ENCODE assay signal across 12 cellular contexts in the genomic region with DNA sequence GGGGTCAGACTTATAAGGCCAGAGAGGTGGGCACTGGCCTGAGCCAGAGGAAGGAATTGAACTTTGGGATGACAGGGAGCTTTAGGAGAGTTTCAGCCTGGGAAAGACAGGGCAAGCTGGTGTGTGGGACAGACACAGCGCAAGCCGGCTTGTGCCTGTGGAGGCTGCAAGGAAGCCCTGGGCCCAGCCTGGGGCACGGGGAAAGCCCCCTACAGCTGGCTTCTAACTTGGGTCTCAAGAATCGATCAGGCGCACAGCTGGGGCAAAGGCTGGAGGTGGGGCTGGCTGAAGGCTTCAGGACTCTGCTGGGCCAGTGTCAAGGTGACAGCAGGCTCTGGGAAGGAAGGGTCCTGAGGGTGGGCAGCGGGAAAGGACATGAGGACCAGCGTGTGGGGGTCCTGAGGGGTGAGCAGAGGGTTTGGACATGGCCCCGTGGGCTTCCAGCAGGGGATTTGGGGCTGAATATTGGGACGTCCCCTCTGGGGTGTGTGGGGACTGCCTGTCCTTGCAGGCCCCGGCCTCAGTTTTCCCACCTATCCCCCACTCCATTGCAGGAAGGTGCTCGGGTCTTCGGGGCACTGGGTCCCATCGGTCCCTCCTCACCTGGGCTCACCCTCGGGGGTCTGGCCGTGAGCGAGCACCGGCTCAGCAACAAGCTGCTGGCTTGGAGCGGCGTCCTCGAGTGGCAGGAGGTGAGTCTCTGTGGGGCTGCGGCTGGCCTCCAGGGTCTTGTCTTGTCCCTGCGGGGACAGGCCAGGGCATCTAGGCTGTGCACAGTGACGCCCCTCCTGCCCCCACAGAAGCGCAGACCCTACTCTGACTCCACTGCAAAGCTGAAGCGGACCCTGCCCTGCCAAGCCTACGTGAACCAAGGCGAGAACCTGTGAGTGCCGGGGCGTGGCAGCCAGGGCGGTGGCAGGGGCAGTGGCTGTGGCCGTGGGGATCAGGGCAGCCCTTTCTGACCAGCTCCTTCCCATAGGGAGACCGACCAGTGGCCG. TPM values are rescaled to one million over a fixed set of nuclear protein-coding genes. Genes with fewer than 3 reads are reported as not detected.
DNase-seq lines count a peak whose midpoint lies in the region; ATAC-seq, FAIRE-seq and TF ChIP-seq lines count a peak whose summit lies in the region.
"Had no signal": no experiment of that assay in that cellular context is flagged by ENCODE, and none has a peak within 500 bp of the region (broad histone marks: within the 10 kb centered on the region; RNA-seq: fewer than 3 reads in every experiment).

No MANE protein-coding gene starts in this region.

- H3K4me3 Mint-ChIP-seq in CD4-positive, alpha-beta T cell, result peak overlapping the region; percentile 76
- peak overlapping the region; percentile 3 for H3K4me3 Mint-ChIP-seq in central memory CD8-positive, alpha-beta T cell

- no peak overlapping the region for H3K4ac ChIP-seq in neuronal stem cell (ENCODE audit: low read length)

- no peak overlapping the region for H2BK15ac ChIP-seq in neuronal stem cell (ENCODE audit: low read length)

- no peak overlapping the region for H2BK120ac ChIP-seq in neuronal stem cell (ENCODE audit: low read depth, low read length)

- H3K36me3 ChIP-seq in H7 (replicated peaks; ENCODE audit: control insufficient read depth, insufficient read depth, low read length), result peaks cover 17% of the 10 kb centered on the region
- H3K36me3 ChIP-seq in neuronal stem cell (replicated peaks in 1 of 2; ENCODE audit: control insufficient read depth in 2 of 2, insufficient read depth in 2 of 2, low read length in 2 of 2), result peaks cover 59 to 84% of the 10 kb centered on the region in 2 donors
- peaks cover 2 to 32% of the 10 kb centered on the region in 2 donors for H3K36me3 ChIP-seq in prostate gland

- H3K4me1 ChIP-seq in neuronal stem cell (ENCODE audit: control insufficient read depth in 2 of 2, insufficient read depth in 1 of 2, low read depth in 1 of 2, low read length in 2 of 2) (peaks cover 11 to 17% of the 10 kb centered on the region in 2 donors), prostate gland (replicated peaks) (no peaks in the 10 kb centered on the region)

- peaks cover 23% of the 10 kb centered on the region for H3K4me1 Mint-ChIP-seq in CD4-positive, alpha-beta T cell (ENCODE audit: low read depth)
- H3K4me1 Mint-ChIP-seq in central memory CD8-positive, alpha-beta T cell, result peaks cover 25% of the 10 kb centered on the region

- POLR2A ChIA-PET in CD4-positive, alpha-beta T cell (lab: Charles Lee), result interaction anchor here (0.7 to 2.3 kb wide), 3 partner anchors 16 to 299 kb away, joined by 3 to 9 read pairs (median 3); a partner anchor contains a TSS

- no peak overlapping the region for H4K8ac ChIP-seq in neuronal stem cell (ENCODE audit: low read depth, low read length)

- peak overlapping the region; percentile 70 for H3K27ac Mint-ChIP-seq in CD4-positive, alpha-beta T cell
- H3K27ac Mint-ChIP-seq in central memory CD8-positive, alpha-beta T cell (ENCODE audit: low read depth), result no peak overlapping the region

- no peak for FAIRE-seq in HTR-8/SVneo (lab: Jason Lieb, UNC)

- no peak for DNase-seq in CD4-positive, alpha-beta T cell
- DNase-seq in H7 (peak; percentile 41), neuronal stem cell (ENCODE audit: low spot score) (no peak), prostate gland (ENCODE audit: low spot score) (no peak), HTR-8/SVneo (ENCODE audit: insufficient read length, low spot score) (no peak)
- DNase-seq in central memory CD8-positive, alpha-beta T cell (ENCODE audit: low spot score in 2 of 2), result no peak
- no peak for DNase-seq in activated CD4-positive, alpha-beta T cell treated with anti-CD3 and anti-CD28 coated beads, Interleukin-2, amount 50 U/mL, for 1 hour
- DNase-seq: activated CD4-positive, alpha-beta T cell treated with anti-CD3 and anti-CD28 coated beads for 4 hours; DMS53; SHP77 had no signal

- TF ChIP-seq POLR2A in prostate gland (IDR thresholded peaks at IDR 0.05), result no peak

- H3K27me3 ChIP-seq in CD4-positive, alpha-beta T cell (ENCODE audit: control insufficient read depth, insufficient read depth, low read length), result no peaks in the 10 kb centered on the region
- H3K27me3 ChIP-seq in H7 (ENCODE audit: control insufficient read depth, insufficient read depth, low read length) (no peaks in the 10 kb centered on the region), neuronal stem cell (ENCODE audit: control insufficient read depth in 3 of 3, insufficient read depth in 3 of 3, low read depth in 1 of 3, low read length in 3 of 3) (no peaks in the 10 kb centered on the region), prostate gland (replicated peaks; ENCODE audit: insufficient read depth) (no peaks in the 10 kb centered on the region)
- H3K27me3 ChIP-seq: adrenal gland had no signal

- H3K36me3 Mint-ChIP-seq in CD4-positive, alpha-beta T cell (ENCODE audit: low read depth), result peaks cover 29% of the 10 kb centered on the region
- peaks cover 21% of the 10 kb centered on the region for H3K36me3 Mint-ChIP-seq in central memory CD8-positive, alpha-beta T cell (ENCODE audit: insufficient read depth)

- peak overlapping the region; percentile 58 for H2BK5ac ChIP-seq in neuronal stem cell (ENCODE audit: low read length)

- peak overlapping the region; percentile 22 for H3K23ac ChIP-seq in neuronal stem cell (ENCODE audit: low read depth, low read length, poor library complexity)

- TF ChIP-seq CTCF in CD4-positive, alpha-beta T cell (IDR thresholded peaks at IDR 0.05), result no peak
- no peak for TF ChIP-seq CTCF in prostate gland (IDR thresholded peaks at IDR 0.05)

- H3K4me3 ChIP-seq in H7 (ENCODE audit: insufficient read depth, low read depth, low read length), result no peak overlapping the region
- no peak overlapping the region for H3K4me3 ChIP-seq in neuronal stem cell (ENCODE audit: low read length in 2 of 2)
- no peak overlapping the region for H3K4me3 ChIP-seq in prostate gland
- H3K4me3 ChIP-seq: adrenal gland had no signal

- H3K27ac ChIP-seq in CD4-positive, alpha-beta T cell (ENCODE audit: low read depth, low read length), result no peak overlapping the region
- no peak overlapping the region for H3K27ac ChIP-seq in neuronal stem cell (replicated peaks; ENCODE audit: low read length)
- peak overlapping the region in 1 of 2 donors; percentile 40 for H3K27ac ChIP-seq in prostate gland

- no peaks in the 10 kb centered on the region for H3K9me3 Mint-ChIP-seq in CD4-positive, alpha-beta T cell
- H3K9me3 Mint-ChIP-seq in central memory CD8-positive, alpha-beta T cell, result peaks cover 2% of the 10 kb centered on the region

- H2AK5ac ChIP-seq in neuronal stem cell (ENCODE audit: low read depth, low read length), result no peak overlapping the region

- intact Hi-C loops in CD4-positive, alpha-beta T cell (cut with DNase I, micrococcal nuclease), result loop anchor here in 1 of 2 experiments (5.0 kb wide), 1 partner anchor 37 kb away; a partner anchor contains a TSS
- intact Hi-C loops in prostate gland (cut with DNase I), result loop anchor here (5.0 kb wide), 1 partner anchor 37 kb away; a partner anchor contains a TSS

- H3K9ac ChIP-seq in neuronal stem cell (ENCODE audit: low read depth, low read length, poor library complexity), result peak overlapping the region; percentile 37

- H3K79me1 ChIP-seq in neuronal stem cell (ENCODE audit: low read depth, low read length), result peaks cover 23% of the 10 kb centered on the region

- no peak overlapping the region for H2AFZ ChIP-seq in neuronal stem cell (ENCODE audit: low read length)

- H3K27me3 Mint-ChIP-seq in CD4-positive, alpha-beta T cell, result no peaks in the 10 kb centered on the region
- no peaks in the 10 kb centered on the region for H3K27me3 Mint-ChIP-seq in central memory CD8-positive, alpha-beta T cell

- H3K18ac ChIP-seq in neuronal stem cell (ENCODE audit: low read length), result peak overlapping the region; percentile 16

- H4K91ac ChIP-seq in neuronal stem cell (ENCODE audit: low read depth, low read length, poor library complexity), result peak overlapping the region; percentile 44

- WGBS in neuronal stem cell (ENCODE audit: extremely low coverage in 2 of 2, insufficient read length in 2 of 2, insufficient replicate concordance in 1 of 2), 2 donors, result no CpG with 5 or more reads among the region's 33 CpGs
- WGBS in prostate gland, result 86% methylated on average over 22 of the region's 33 CpGs

- no peak overlapping the region for H3K14ac ChIP-seq in neuronal stem cell (ENCODE audit: low read length)

- no peak overlapping the region for H3K4me2 ChIP-seq in neuronal stem cell (ENCODE audit: insufficient read depth, low read length, poor library complexity, severe bottlenecking)

- no peak overlapping the region for H2BK12ac ChIP-seq in neuronal stem cell (ENCODE audit: low read length)

- no peaks in the 10 kb centered on the region for H3K9me3 ChIP-seq in CD4-positive, alpha-beta T cell (ENCODE audit: control insufficient read depth, low read length)
- H3K9me3 ChIP-seq in neuronal stem cell (replicated peaks in 1 of 2; ENCODE audit: control insufficient read depth in 2 of 2, insufficient read depth in 1 of 2, low read depth in 1 of 2, low read length in 2 of 2), result peaks cover 3 to 4% of the 10 kb centered on the region in 2 donors
- H3K9me3 ChIP-seq in prostate gland, result no peaks in the 10 kb centered on the region
- H3K9me3 ChIP-seq: adrenal gland had no signal

- no peak for ATAC-seq in CD4-positive, alpha-beta T cell (ENCODE audit: poor library complexity)
- no peak for ATAC-seq in central memory CD8-positive, alpha-beta T cell (replicated peaks; ENCODE audit: extremely low read depth, poor library complexity, severe bottlenecking)
- ATAC-seq in HG03108 (IDR thresholded peaks at IDR 0.05; ENCODE audit: unreplicated experiment), result no peak

- CTCF ChIA-PET in CD4-positive, alpha-beta T cell (lab: Charles Lee), result no interaction called here

RNA-seq across cellular contexts. Expression of a gene that starts 3.2 kb away (rescaled TPM):
- 100 to 1,000 TPM; 127 to 134 TPM for total RNA-seq in CD4-positive, alpha-beta T cell
- total RNA-seq in H7 (2014; rRNA removed; shearing (Covaris generic)), result 205 and 219 TPM in 2 replicates
- 316 TPM for polyA plus RNA-seq in neuronal stem cell (2013, experiment 1 of 2)
- polyA plus RNA-seq in neuronal stem cell (2013, experiment 2 of 2), result 321 TPM
- total RNA-seq in prostate gland, result 100 to 1,000 TPM; 179 to 252 TPM

RNA-seq across cellular contexts. Expression of a gene that starts 13.2 kb away (rescaled TPM):
- total RNA-seq in CD4-positive, alpha-beta T cell, result 10 to 100 TPM; 96.1 to 98.1 TPM
- total RNA-seq in H7 (2014; rRNA removed; shearing (Covaris generic)), result 76.2 and 94.7 TPM in 2 replicates
- 56.3 TPM for polyA plus RNA-seq in neuronal stem cell (2013, experiment 1 of 2)
- polyA plus RNA-seq in neuronal stem cell (2013, experiment 2 of 2), result 62.9 TPM
- total RNA-seq in prostate gland, result 100 to 1,000 TPM in 1 of 2 donors, 10 to 100 TPM in 1; 64.9 to 128 TPM

RNA-seq across cellular contexts. Expression of a gene that starts 23.0 kb away (rescaled TPM):
- total RNA-seq in CD4-positive, alpha-beta T cell, result 10 to 100 TPM; 15.1 to 15.8 TPM
- total RNA-seq in H7 (2014; rRNA removed; shearing (Covaris generic)), result 7.2 and 12.9 TPM in 2 replicates
- 45.3 TPM for polyA plus RNA-seq in neuronal stem cell (2013, experiment 1 of 2)
- polyA plus RNA-seq in neuronal stem cell (2013, experiment 2 of 2), result 42.9 TPM
- total RNA-seq in prostate gland, result 10 to 100 TPM; 27.6 to 30.2 TPM

RNA-seq across cellular contexts. Expression of a gene that starts 23.4 kb away (rescaled TPM):
- 10 to 100 TPM; 35.5 to 35.8 TPM for total RNA-seq in CD4-positive, alpha-beta T cell
- 10.2 and 12.6 TPM in 2 replicates for total RNA-seq in H7 (2014; rRNA removed; shearing (Covaris generic))
- polyA plus RNA-seq in neuronal stem cell (2013, experiment 1 of 2), result 29.5 TPM
- 29.9 TPM for polyA plus RNA-seq in neuronal stem cell (2013, experiment 2 of 2)
- 10 to 100 TPM; 33.0 to 51.4 TPM for total RNA-seq in prostate gland

RNA-seq across cellular contexts. Expression of a gene that starts 36.1 kb away (rescaled TPM):
- total RNA-seq in CD4-positive, alpha-beta T cell, result 10 to 100 TPM; 67.2 to 67.8 TPM
- total RNA-seq in H7 (2014; rRNA removed; shearing (Covaris generic)), result 49.3 and 53.5 TPM in 2 replicates
- polyA plus RNA-seq in neuronal stem cell (2013, experiment 1 of 2), result 63.1 TPM
- 64.7 TPM for polyA plus RNA-seq in neuronal stem cell (2013, experiment 2 of 2)
- total RNA-seq in prostate gland, result 100 to 1,000 TPM in 1 of 2 donors, 10 to 100 TPM in 1; 38.4 to 173 TPM
